In the genomic region with DNA sequence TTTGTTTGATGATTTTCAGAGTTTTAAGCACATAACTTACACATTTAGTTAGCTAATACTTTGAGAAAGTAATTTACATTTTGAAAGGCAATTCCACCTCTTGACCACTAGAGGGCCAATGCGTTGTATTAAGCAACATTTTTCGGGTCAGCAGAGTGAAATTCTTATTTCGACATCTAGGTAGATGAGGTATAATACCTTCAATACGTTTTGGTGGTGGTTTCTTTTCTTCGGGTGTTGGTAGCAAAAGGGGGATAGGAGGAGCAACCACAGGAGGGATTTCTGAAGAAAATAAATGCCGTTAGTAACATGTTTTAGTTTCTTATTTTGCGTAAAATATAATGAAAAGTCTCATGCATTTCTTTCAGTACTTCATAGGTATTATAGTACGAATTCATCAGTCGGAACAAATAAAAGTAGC, we compare ENCODE assay signal across 8 cellular contexts.
DNase-seq lines count a peak whose midpoint lies in the region; ATAC-seq, FAIRE-seq and TF ChIP-seq lines count a peak whose summit lies in the region.

No MANE protein-coding gene starts in this region.

- no peaks in the 10 kb centered on the region for H3K9me3 Mint-ChIP-seq in activated T-helper 17 cell treated with anti-CD3 and anti-CD28 coated beads, Interleukin-2, amount 50 U/mL, for 72 hours

- TF ChIP-seq CTCF in fibroblast of pulmonary artery (IDR thresholded peaks at IDR 0.05; ENCODE audit: low read length, missing control alignments) (peak; percentile 99), transverse colon (IDR thresholded peaks at IDR 0.05) (peak in 4 of 5 experiments; percentile 58 to 84 (median 71))

- intact Hi-C loops in transverse colon (cut with DNase I; ENCODE audit: low total_unique reads), result no loop called here

- FAIRE-seq in RCC 7860 (lab: Jason Lieb, UNC), result peak; percentile 77

- no peaks in the 10 kb centered on the region for H3K27me3 ChIP-seq in transverse colon

- no peaks in the 10 kb centered on the region for H3K9me3 ChIP-seq in transverse colon

- no peak for TF ChIP-seq EP300 in transverse colon (IDR thresholded peaks at IDR 0.05; ENCODE audit: low read depth)

- peak; percentile 54 for ATAC-seq in GM21390 (IDR thresholded peaks at IDR 0.05; ENCODE audit: unreplicated experiment)
- ATAC-seq in activated T-helper 17 cell treated with anti-CD3 and anti-CD28 coated beads, Interleukin-2, amount 50 U/mL, for 72 hours (replicated peaks), result no peak

- no peak for TF ChIP-seq POLR2A in transverse colon (IDR thresholded peaks at IDR 0.05)

- DNase-seq in D341Med (ENCODE audit: low spot score), result peak; percentile 37
- DNase-seq in RCC 7860 (ENCODE audit: low spot score), result peak; percentile 30
- peak; percentile 56 for DNase-seq in fibroblast of pulmonary artery (ENCODE audit: low read depth)
- DNase-seq in transverse colon, result no peak
- no peak for DNase-seq in GOT3 (lab: John Stamatoyannopoulos, UW)
- no peak for DNase-seq in NCI-H526 treated with DMSO at 0.1 percent for 48 hours (lab: John Stamatoyannopoulos, UW)

- no peak overlapping the region for H3K27ac Mint-ChIP-seq in activated T-helper 17 cell treated with anti-CD3 and anti-CD28 coated beads, Interleukin-2, amount 50 U/mL, for 72 hours

- no peaks in the 10 kb centered on the region for H3K4me1 Mint-ChIP-seq in activated T-helper 17 cell treated with anti-CD3 and anti-CD28 coated beads, Interleukin-2, amount 50 U/mL, for 72 hours

- H3K4me1 ChIP-seq in transverse colon, result no peaks in the 10 kb centered on the region

- H3K4me3 ChIP-seq in fibroblast of pulmonary artery (replicated peaks; ENCODE audit: low read depth, low read length) (no peak overlapping the region), transverse colon (no peak overlapping the region)

- H3K36me3 ChIP-seq in transverse colon, result no peaks in the 10 kb centered on the region

- H3K27me3 Mint-ChIP-seq in activated T-helper 17 cell treated with anti-CD3 and anti-CD28 coated beads, Interleukin-2, amount 50 U/mL, for 72 hours, result peaks cover 4% of the 10 kb centered on the region

- H3K36me3 Mint-ChIP-seq in activated T-helper 17 cell treated with anti-CD3 and anti-CD28 coated beads, Interleukin-2, amount 50 U/mL, for 72 hours (ENCODE audit: low read depth), result no peaks in the 10 kb centered on the region

- in situ Hi-C loops in transverse colon (cut with MboI; ENCODE audit: low pct_ligation_motif_present in 1 of 4, low pct_unique_long_range_greater_than_20kb in 1 of 4, low sequenced_read_pairs in 3 of 4), result no loop called here

- no peak overlapping the region for H3K4me3 Mint-ChIP-seq in activated T-helper 17 cell treated with anti-CD3 and anti-CD28 coated beads, Interleukin-2, amount 50 U/mL, for 72 hours

- WGBS in transverse colon (ENCODE audit: low coverage in 1 of 2), 2 donors, result 57 to 59% methylated on average over 9 of the region's 9 CpGs

- no peak overlapping the region for H3K27ac ChIP-seq in transverse colon

Comparison
In these comparisons a context has a peak if more than half of its experiments do, and no peak if none do; other contexts are left out.
1. DNase-seq: peak in D341Med (single experiment), RCC 7860 (single experiment) and fibroblast of pulmonary artery (single experiment); none in transverse colon (single experiment), GOT3 (single experiment) and NCI-H526 treated with DMSO at 0.1 percent for 48 hours (single experiment).